24 cellular contexts compared by ENCODE assay signal in the genomic region with DNA sequence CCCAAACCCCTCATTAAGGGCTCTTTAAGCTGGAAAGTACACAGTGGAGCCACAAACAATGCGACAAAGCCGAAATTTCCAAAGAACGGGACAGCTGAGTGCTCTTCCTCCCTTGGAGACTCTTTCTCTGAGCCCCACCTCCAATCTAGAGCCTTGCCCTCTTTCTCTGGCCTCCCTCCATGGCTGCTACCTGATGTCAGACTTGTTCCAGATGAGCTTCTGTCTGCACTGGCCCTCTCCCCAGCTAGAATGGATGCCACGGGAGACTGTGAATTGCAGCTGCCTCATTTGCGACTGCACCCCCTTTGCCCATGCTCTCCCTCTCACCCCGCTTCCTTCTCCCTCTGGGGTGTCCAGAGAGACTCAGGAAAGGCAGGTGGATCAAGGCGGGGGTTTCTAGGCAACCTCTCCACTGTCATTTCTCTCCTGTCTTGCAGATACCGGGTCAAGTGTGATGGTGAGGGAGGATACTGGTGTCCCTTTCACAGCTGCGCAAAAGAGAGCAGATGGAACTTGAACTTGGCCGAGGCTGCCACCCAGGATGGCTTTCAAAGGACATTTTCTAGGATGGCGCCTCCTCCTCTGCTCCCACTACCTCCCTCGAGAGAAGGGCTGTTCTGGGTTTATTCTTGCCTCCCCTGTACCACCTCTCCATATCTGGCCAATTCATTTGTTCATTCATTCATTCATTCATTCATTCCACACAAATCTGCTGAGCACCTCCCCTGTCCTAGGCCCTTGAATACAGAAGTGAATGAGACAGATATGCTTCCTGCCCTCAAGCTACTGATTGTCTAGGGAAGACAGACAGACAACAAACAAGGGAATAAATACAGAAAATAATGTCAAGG.
"Had no signal": no experiment of that assay in that cellular context is flagged by ENCODE, and none has a peak within 500 bp of the region (broad histone marks: within the 10 kb centered on the region; RNA-seq: fewer than 3 reads in every experiment).

No MANE protein-coding gene starts in this region.

- H3K4me3 Mint-ChIP-seq: activated CD4-positive, alpha-beta T cell treated with anti-CD3 and anti-CD28 coated beads, Interleukin-2, amount 10 ng/mL, durations not matched to agents 7 days and 5 days; activated CD8-positive, alpha-beta memory T cell treated with anti-CD3 and anti-CD28 coated beads, Interleukin-2, amount 10 ng/mL, durations not matched to agents 7 days and 5 days; activated CD8-positive, alpha-beta T cell treated with anti-CD3 and anti-CD28 coated beads for 36 hours; central memory CD8-positive, alpha-beta T cell; immature natural killer cell; mesothelial cell of epicardium; naive thymus-derived CD8-positive, alpha-beta T cell; neural progenitor cell; T-helper 2 cell treated with Interferon-gamma antibody and Interleukin-4, amounts not matched to agents 5 μg/mL and 100 μg/mL, for 36 hours had no signal

- H3K27ac Mint-ChIP-seq: activated CD4-positive, alpha-beta T cell treated with anti-CD3 and anti-CD28 coated beads, Interleukin-2, amount 10 ng/mL, durations not matched to agents 7 days and 5 days; activated CD8-positive, alpha-beta memory T cell treated with anti-CD3 and anti-CD28 coated beads, Interleukin-2, amount 10 ng/mL, durations not matched to agents 7 days and 5 days; activated CD8-positive, alpha-beta T cell treated with anti-CD3 and anti-CD28 coated beads for 36 hours; activated naive CD4-positive, alpha-beta T cell treated with anti-CD3 and anti-CD28 coated beads, Interleukin-2, amount 50 U/mL, for 72 hours; immature natural killer cell; mesothelial cell of epicardium; naive thymus-derived CD8-positive, alpha-beta T cell; progenitor cell of endocrine pancreas; T-helper 2 cell treated with Interferon-gamma antibody and Interleukin-4, amounts not matched to agents 5 μg/mL and 100 μg/mL, for 36 hours had no signal

- H3K27ac ChIP-seq: ascending aorta, hepatocyte, left ventricle myocardium inferior, neural progenitor cell, upper lobe of left lung, VCaP had no signal

- H3K4me1 Mint-ChIP-seq: activated CD4-positive, alpha-beta T cell treated with anti-CD3 and anti-CD28 coated beads, Interleukin-2, amount 10 ng/mL, durations not matched to agents 7 days and 5 days; activated CD8-positive, alpha-beta memory T cell treated with anti-CD3 and anti-CD28 coated beads, Interleukin-2, amount 10 ng/mL, durations not matched to agents 7 days and 5 days; central memory CD8-positive, alpha-beta T cell; immature natural killer cell; mesothelial cell of epicardium had no signal

- H3K27me3 Mint-ChIP-seq: activated CD8-positive, alpha-beta T cell treated with anti-CD3 and anti-CD28 coated beads for 36 hours had no signal

- H3K9me3 Mint-ChIP-seq: activated CD4-positive, alpha-beta T cell treated with anti-CD3 and anti-CD28 coated beads, Interleukin-2, amount 10 ng/mL, durations not matched to agents 7 days and 5 days; activated CD8-positive, alpha-beta T cell treated with anti-CD3 and anti-CD28 coated beads for 36 hours; activated naive CD4-positive, alpha-beta T cell treated with anti-CD3 and anti-CD28 coated beads, Interleukin-2, amount 50 U/mL, for 72 hours; central memory CD8-positive, alpha-beta T cell; mesothelial cell of epicardium; naive thymus-derived CD8-positive, alpha-beta T cell; neural progenitor cell; T-helper 2 cell treated with Interferon-gamma antibody and Interleukin-4, amounts not matched to agents 5 μg/mL and 100 μg/mL, for 36 hours had no signal

- ATAC-seq: activated CD8-positive, alpha-beta memory T cell treated with anti-CD3 and anti-CD28 coated beads, Interleukin-2, amount 10 ng/mL, durations not matched to agents 7 days and 5 days; activated CD8-positive, alpha-beta T cell treated with anti-CD3 and anti-CD28 coated beads for 36 hours; activated naive CD4-positive, alpha-beta T cell treated with anti-CD3 and anti-CD28 coated beads, Interleukin-2, amount 50 U/mL, for 72 hours; naive thymus-derived CD8-positive, alpha-beta T cell had no signal

- DNase-seq: activated CD4-positive, alpha-beta T cell treated with anti-CD3 and anti-CD28 coated beads, Interleukin-2, amount 10 ng/mL, durations not matched to agents 7 days and 5 days; activated CD4-positive, CD25-positive, alpha-beta regulatory T cell treated with anti-CD3 and anti-CD28 coated beads, Interleukin-2, amount 50 U/mL, for 72 hours; activated CD8-positive, alpha-beta memory T cell treated with anti-CD3 and anti-CD28 coated beads, Interleukin-2, amount 10 ng/mL, durations not matched to agents 7 days and 5 days; activated CD8-positive, alpha-beta T cell treated with anti-CD3 and anti-CD28 coated beads for 36 hours; cortex of kidney; erythroblast; foreskin melanocyte; immature natural killer cell; left ventricle myocardium inferior; mammary epithelial cell; naive thymus-derived CD8-positive, alpha-beta T cell; retina; stimulated activated CD4-positive, alpha-beta T cell treated with anti-CD3 and anti-CD28 coated beads, Interleukin-4, amount 100 ng/mL, for 1 hour; stimulated activated naive CD4-positive, alpha-beta T cell treated with Interleukin-2 at 50 U/mL for 16 hours; upper lobe of left lung had no signal
